8 cellular contexts compared by ENCODE assay signal in the genomic region with DNA sequence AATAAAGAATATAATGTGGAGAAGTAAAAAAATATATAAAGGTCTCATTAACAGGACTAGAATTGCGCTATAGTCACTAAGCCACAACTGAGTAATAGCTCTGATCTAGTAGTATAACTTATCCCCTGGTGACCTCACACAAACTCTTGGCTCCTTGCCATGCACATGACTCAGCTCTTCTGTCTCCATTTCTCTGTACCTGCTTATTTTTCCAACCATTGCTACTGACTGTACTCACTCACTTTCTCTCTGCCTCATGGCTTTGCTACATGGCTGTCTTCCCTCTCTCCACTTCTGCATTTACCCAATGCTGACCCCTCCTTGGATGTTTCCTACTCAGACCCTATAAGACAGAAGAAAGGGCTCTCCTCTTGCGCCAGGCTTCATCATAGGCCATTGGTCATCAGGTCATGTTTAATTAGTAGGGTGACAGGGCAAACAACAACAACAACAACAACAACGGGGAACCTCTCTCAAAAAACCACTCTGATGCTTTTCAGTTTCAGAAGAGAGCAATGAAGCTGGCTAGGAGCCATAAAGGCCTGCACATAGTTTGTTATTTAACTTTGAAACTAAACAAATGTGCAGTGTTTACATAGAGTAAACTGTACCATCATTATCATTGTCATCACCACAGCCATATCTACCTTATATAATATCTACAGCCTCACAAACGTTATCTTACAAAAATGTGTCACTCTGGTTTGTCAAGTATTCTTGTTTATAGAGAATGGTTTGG. TPM values are rescaled to one million over a fixed set of nuclear protein-coding genes. Genes with fewer than 3 reads are reported as not detected.
DNase-seq lines count a peak whose midpoint lies in the region; ATAC-seq and TF ChIP-seq lines count a peak whose summit lies in the region.

No MANE protein-coding gene starts in this region.

- H4K20me1 ChIP-seq in PC-3 (ENCODE audit: low read length) = no peaks in the 10 kb centered on the region

- H3K9ac ChIP-seq in PC-3 (ENCODE audit: low read length) = no peak overlapping the region

- H3K79me2 ChIP-seq in PC-3 (ENCODE audit: low read length) = no peaks in the 10 kb centered on the region

- no peaks in the 10 kb centered on the region for H3K9me3 Mint-ChIP-seq in activated naive CD8-positive, alpha-beta T cell treated with anti-CD3 and anti-CD28 coated beads, Interleukin-2, amount 50 U/mL, for 24 hours

- peaks cover 7% of the 10 kb centered on the region; the same call in 1 of the 2 replicates for H3K27me3 ChIP-seq in PC-3 (ENCODE audit: low read length)
- no peaks in the 10 kb centered on the region for H3K27me3 ChIP-seq in upper lobe of right lung

- DNase-seq in stimulated activated naive CD4-positive, alpha-beta T cell treated with Interleukin-2 at 50 U/mL for 16 hours (lab: John Stamatoyannopoulos, UW) = peak; percentile 51
- DNase-seq in stimulated activated naive CD4-positive, alpha-beta T cell (lab: John Stamatoyannopoulos, UW) = no peak
- peak; percentile 82 for DNase-seq in PC-3
- peak; percentile 77 for DNase-seq in activated naive CD8-positive, alpha-beta T cell treated with anti-CD3 and anti-CD28 coated beads, Interleukin-2, amount 50 U/mL, for 24 hours
- DNase-seq in myocyte (ENCODE audit: low read depth) = peak; percentile 66
- no peak for DNase-seq in upper lobe of right lung
- DNase-seq in NCI-H1092 treated with DMSO at 0.1 percent for 48 hours (lab: John Stamatoyannopoulos, UW) = no peak

- H3K9me3 ChIP-seq in PC-3 (ENCODE audit: low read length) (no peaks in the 10 kb centered on the region), upper lobe of right lung (no peaks in the 10 kb centered on the region)

- H3K4me3 ChIP-seq in PC-3 (ENCODE audit: low read length) (no peak overlapping the region), upper lobe of right lung (no peak overlapping the region)

- no peaks in the 10 kb centered on the region for H3K27me3 Mint-ChIP-seq in activated naive CD8-positive, alpha-beta T cell treated with anti-CD3 and anti-CD28 coated beads, Interleukin-2, amount 50 U/mL, for 24 hours

- H3K4me1 ChIP-seq in PC-3 (ENCODE audit: insufficient read depth, low read length) (peaks cover 5% of the 10 kb centered on the region), upper lobe of right lung (no peaks in the 10 kb centered on the region)

- peak overlapping the region; percentile 64 for H2AFZ ChIP-seq in PC-3 (ENCODE audit: low read length)

- no peaks in the 10 kb centered on the region for H3F3A ChIP-seq in PC-3 (ENCODE audit: low read length, unreplicated experiment)

- no peaks in the 10 kb centered on the region for H3K36me3 ChIP-seq in PC-3 (ENCODE audit: low read depth, low read length)
- H3K36me3 ChIP-seq in upper lobe of right lung = no peaks in the 10 kb centered on the region

- 0 out of 2 replicates have a peak overlapping the region, but pooled peaks have one; percentile 18 for H3K4me2 ChIP-seq in PC-3 (ENCODE audit: low read length)

- H3K27ac ChIP-seq in PC-3 (ENCODE audit: low read length) (no peak overlapping the region), upper lobe of right lung (no peak overlapping the region)

- intact Hi-C loops in PC-3 (cut with micrococcal nuclease) (no loop called here), upper lobe of right lung (cut with DNase I) (no loop called here)

- BruUV-seq in PC-3 (replicated peaks; lab: Mats Ljungman, UMichigan) = no TSS peak

- POLR2A ChIA-PET in PC-3 (lab: Charles Lee; ENCODE audit: unreplicated experiment) = no interaction called here

- H3K9me2 ChIP-seq in PC-3 (replicated peaks; ENCODE audit: low read length) = 0 out of 2 replicates have a peak, but pooled peaks cover 1% of the 10 kb centered on the region

- peak; percentile 58 for ATAC-seq in PC-3
- ATAC-seq in activated naive CD8-positive, alpha-beta T cell treated with anti-CD3 and anti-CD28 coated beads, Interleukin-2, amount 50 U/mL, for 24 hours = peak; percentile 95
- ATAC-seq in upper lobe of right lung = peak; percentile 26
- ATAC-seq in HG03139 (IDR thresholded peaks at IDR 0.05; ENCODE audit: unreplicated experiment) = no peak

- no peaks in the 10 kb centered on the region for H3K36me3 Mint-ChIP-seq in activated naive CD8-positive, alpha-beta T cell treated with anti-CD3 and anti-CD28 coated beads, Interleukin-2, amount 50 U/mL, for 24 hours (ENCODE audit: low read depth)

- H3K27ac Mint-ChIP-seq in activated naive CD8-positive, alpha-beta T cell treated with anti-CD3 and anti-CD28 coated beads, Interleukin-2, amount 50 U/mL, for 24 hours = peak overlapping the region; percentile 8

- no peak for TF ChIP-seq CTCF in PC-3 (conservative IDR thresholded peaks at IDR 0.05; ENCODE audit: low read depth, low read length)
- no peak for TF ChIP-seq CTCF in upper lobe of right lung (IDR thresholded peaks at IDR 0.05)

- H3K4me1 Mint-ChIP-seq in activated naive CD8-positive, alpha-beta T cell treated with anti-CD3 and anti-CD28 coated beads, Interleukin-2, amount 50 U/mL, for 24 hours = peaks cover 22% of the 10 kb centered on the region

- CTCF ChIA-PET in PC-3 (lab: Charles Lee) = no interaction called here

- no peak overlapping the region for H3K4me3 Mint-ChIP-seq in activated naive CD8-positive, alpha-beta T cell treated with anti-CD3 and anti-CD28 coated beads, Interleukin-2, amount 50 U/mL, for 24 hours

RNA-seq across cellular contexts. Expression of a gene that starts 25.6 kb away (rescaled TPM):
- total RNA-seq in PC-3 (2014; rRNA removed) = 5.8 and 6.2 TPM in 2 replicates
- total RNA-seq in myocyte = 5.6 and 7.4 TPM in 2 replicates
- polyA plus RNA-seq in myocyte (2012) = 5.5 TPM
- total RNA-seq in upper lobe of right lung = 26.7 TPM

Comparison
In these comparisons a context has a peak if more than half of its experiments do, and no peak if none do; other contexts are left out.
1. DNase-seq: peak in stimulated activated naive CD4-positive, alpha-beta T cell treated with Interleukin-2 at 50 U/mL for 16 hours (single experiment), PC-3 (single experiment), activated naive CD8-positive, alpha-beta T cell treated with anti-CD3 and anti-CD28 coated beads, Interleukin-2, amount 50 U/mL, for 24 hours (single experiment) and myocyte (single experiment); none in stimulated activated naive CD4-positive, alpha-beta T cell (0 of 6), upper lobe of right lung (single experiment) and NCI-H1092 treated with DMSO at 0.1 percent for 48 hours (single experiment).